Comparison of ENCODE assay signal across 8 cellular contexts in genomic region chr6:3162565-3163247, GRCh38. TPM values are rescaled to one million over a fixed set of nuclear protein-coding genes. Genes with fewer than 3 reads are reported as not detected.
DNase-seq lines count a peak whose midpoint lies in the region; ATAC-seq and TF ChIP-seq lines count a peak whose summit lies in the region.

No MANE protein-coding gene starts in this region.

- peak overlapping the region; percentile 89 for H3K4me3 Mint-ChIP-seq in T-helper 17 cell

- H3K27me3 Mint-ChIP-seq in T-helper 17 cell: peaks cover 12% of the 10 kb centered on the region

- H3K4me3 ChIP-seq in astrocyte of the spinal cord (ENCODE audit: low read depth, low read length): peak overlapping the region; percentile 61
- peak overlapping the region; percentile 76 for H3K4me3 ChIP-seq in rectal smooth muscle tissue (ENCODE audit: low read length)

- no peaks in the 10 kb centered on the region for H3K9me3 ChIP-seq in T-helper 17 cell (ENCODE audit: control insufficient read depth, low read length, poor library complexity, severe bottlenecking)

- H3K27ac ChIP-seq in rectal smooth muscle tissue (ENCODE audit: low read depth, low read length): peak overlapping the region; percentile 93

- peak; percentile 60 for ATAC-seq in HG02588 (IDR thresholded peaks at IDR 0.05; ENCODE audit: unreplicated experiment)
- ATAC-seq in T-helper 17 cell: peak; percentile 53

- H3K36me3 ChIP-seq in rectal smooth muscle tissue (ENCODE audit: control insufficient read depth, insufficient read depth, low read length): no peaks in the 10 kb centered on the region

- DNase-seq in NCI-H1105 treated with DMSO at 0.1 percent for 48 hours (lab: John Stamatoyannopoulos, UW) (peak; percentile 86), T-helper 17 cell (peak; percentile 24 to 77 (median 72)), astrocyte of the spinal cord (ENCODE audit: low read depth, low spot score) (peak; percentile 78), hippocampal formation (lab: John Stamatoyannopoulos, UW) (peak; percentile 59 to 63), KG1 (lab: John Stamatoyannopoulos, UW) (no peak)

- 0 out of 3 replicates have a peak, but pooled peaks have one; percentile 20 for TF ChIP-seq CTCF in GM12872 (IDR thresholded peaks at IDR 0.05; ENCODE audit: insufficient read depth, low read depth, low read length)
- peak; percentile 17 for TF ChIP-seq CTCF in astrocyte of the spinal cord (IDR thresholded peaks at IDR 0.05; ENCODE audit: low read depth, low read length)

- no peaks in the 10 kb centered on the region for H3K36me3 Mint-ChIP-seq in T-helper 17 cell (ENCODE audit: low read depth)

- in situ Hi-C loops in astrocyte of the spinal cord (cut with HindIII; ENCODE audit: low sequenced_read_pairs): no loop called here

- H3K27me3 ChIP-seq in rectal smooth muscle tissue (ENCODE audit: control insufficient read depth, insufficient read depth, low read length): no peaks in the 10 kb centered on the region

- H3K9ac ChIP-seq in rectal smooth muscle tissue (ENCODE audit: low read length): peak overlapping the region; percentile 83

- no peak overlapping the region for H3K27ac Mint-ChIP-seq in T-helper 17 cell

- H3K4me1 Mint-ChIP-seq in T-helper 17 cell: peaks cover 26% of the 10 kb centered on the region

- peaks cover 7% of the 10 kb centered on the region for H3K4me1 ChIP-seq in rectal smooth muscle tissue (ENCODE audit: control insufficient read depth, insufficient read depth, low read length)

RNA-seq across cellular contexts. Expression of gene TUBB2A, which starts 5.4 kb away (rescaled TPM):
- 10 to 100 TPM; 51.6 to 74.8 TPM for total RNA-seq in T-helper 17 cell

RNA-seq across cellular contexts. Expression of gene BPHL, which starts 44.2 kb away (rescaled TPM):
- total RNA-seq in T-helper 17 cell: 1 to 10 TPM; 7.7 to 9.6 TPM
